ENCODE assay signal across 20 cellular contexts in genomic region chr4:1417522-1418390, GRCh38. TPM values are rescaled to one million over a fixed set of nuclear protein-coding genes. Genes with fewer than 3 reads are reported as not detected.
A peak's percentile ranks its signal among the peaks of the same experiment; 100 is the strongest.
DNase-seq lines count a peak whose midpoint lies in the region; ATAC-seq, FAIRE-seq and TF ChIP-seq lines count a peak whose summit lies in the region.
"Had no signal": no experiment of that assay in that cellular context is flagged by ENCODE, and none has a peak within 500 bp of the region (broad histone marks: within the 10 kb centered on the region; RNA-seq: fewer than 3 reads in every experiment).

No MANE protein-coding gene starts in this region.

- H3K27me3 Mint-ChIP-seq in activated CD8-positive, alpha-beta memory T cell treated with anti-CD3 and anti-CD28 coated beads, Interleukin-2, amount 10 ng/mL, durations not matched to agents 7 days and 5 days, result peaks cover 20% of the 10 kb centered on the region

- ATAC-seq in activated CD8-positive, alpha-beta memory T cell treated with anti-CD3 and anti-CD28 coated beads, Interleukin-2, amount 10 ng/mL, durations not matched to agents 7 days and 5 days, result no peak
- ATAC-seq in K562 (peak; percentile 45), GM21360 (IDR thresholded peaks at IDR 0.05; ENCODE audit: unreplicated experiment) (no peak), GM19351 (IDR thresholded peaks at IDR 0.05; ENCODE audit: unreplicated experiment) (no peak)
- ATAC-seq: CD8-positive, alpha-beta T cell had no signal

- H2BK15ac ChIP-seq in neuronal stem cell (ENCODE audit: low read length), result no peak overlapping the region

- H3K23ac ChIP-seq in neuronal stem cell (ENCODE audit: low read depth, low read length, poor library complexity), result no peak overlapping the region

- no peak overlapping the region for H4K91ac ChIP-seq in neuronal stem cell (ENCODE audit: low read depth, low read length, poor library complexity)

- intact Hi-C loops in K562 (cut with micrococcal nuclease), result no loop called here

- no peak for TF ChIP-seq RAD21 in K562 (CRISPR knock-in tag; conservative IDR thresholded peaks at IDR 0.05 in 1 of 2, IDR thresholded peaks at IDR 0.05 in 1 of 2)

- peak in 1 of 3 experiments; percentile 35; a peak in 2 of 6 replicates for TF ChIP-seq CTCF in K562 (IDR thresholded peaks at IDR 0.05 in 2 of 3, conservative IDR thresholded peaks at IDR 0.05 in 1 of 3; ENCODE audit: insufficient read depth in 2 of 3, low read depth in 1 of 3, low read length in 3 of 3)

- no peak overlapping the region for H3K27ac Mint-ChIP-seq in activated CD8-positive, alpha-beta memory T cell treated with anti-CD3 and anti-CD28 coated beads, Interleukin-2, amount 10 ng/mL, durations not matched to agents 7 days and 5 days
- H3K27ac Mint-ChIP-seq: CD8-positive, alpha-beta T cell; nephron had no signal

- no peak overlapping the region for H3K27ac ChIP-seq in K562 (ENCODE audit: extremely low read depth, low read depth, low read length)
- no peak overlapping the region for H3K27ac ChIP-seq in neuronal stem cell (replicated peaks; ENCODE audit: low read length)

- POLR2A ChIA-PET in K562 (lab: Yijun Ruan, JAX), result interaction anchor here (1.6 kb wide), 1 partner anchor 8 kb away, joined by 4 read pairs; no protein-coding TSS in a partner anchor

- WGBS in K562 (ENCODE audit: insufficient coverage, low coverage, missing lambda C conversion rate), result 40% methylated on average over 29 of the region's 33 CpGs
- WGBS in neuronal stem cell (ENCODE audit: extremely low coverage in 2 of 2, insufficient read length in 2 of 2, insufficient replicate concordance in 1 of 2), 2 donors, result no CpG with 5 or more reads among the region's 33 CpGs

- H4K8ac ChIP-seq in neuronal stem cell (ENCODE audit: low read depth, low read length), result no peak overlapping the region

- H2BK120ac ChIP-seq in neuronal stem cell (ENCODE audit: low read depth, low read length), result no peak overlapping the region

- no peaks in the 10 kb centered on the region for H3K4me1 Mint-ChIP-seq in activated CD8-positive, alpha-beta memory T cell treated with anti-CD3 and anti-CD28 coated beads, Interleukin-2, amount 10 ng/mL, durations not matched to agents 7 days and 5 days
- H3K4me1 Mint-ChIP-seq: nephron had no signal

- H3K4me3 ChIP-seq in H7 (ENCODE audit: insufficient read depth, low read depth, low read length) (no peak overlapping the region), K562 (no peak overlapping the region), neuronal stem cell (ENCODE audit: low read length in 2 of 2) (no peak overlapping the region)

- DNase-seq in activated CD8-positive, alpha-beta memory T cell treated with anti-CD3 and anti-CD28 coated beads, Interleukin-2, amount 10 ng/mL, durations not matched to agents 7 days and 5 days, result peak; percentile 34
- DNase-seq in activated CD8-positive, alpha-beta memory T cell treated with anti-CD3 and anti-CD28 coated beads, Interleukin-2, amount 50 U/mL, for 4 hours, result no peak
- DNase-seq in H7 (peak; percentile 47), K562 (ENCODE audit: extremely low read depth in 1 of 4, low spot score in 3 of 4) (no peak), neuronal stem cell (ENCODE audit: low spot score) (no peak), NOMO-1 treated with dmso at 0.1 percent for 144 hours (lab: John Stamatoyannopoulos, UW; ENCODE audit: unreplicated experiment) (no peak)
- DNase-seq: ACHN, activated gamma-delta T cell, EL, Kasumi-1, mammary epithelial cell, NCI-H446, retina had no signal

- H3K4me2 ChIP-seq in K562 (ENCODE audit: insufficient read depth, low read length), result no peak overlapping the region
- no peak overlapping the region for H3K4me2 ChIP-seq in neuronal stem cell (ENCODE audit: insufficient read depth, low read length, poor library complexity, severe bottlenecking)

- in situ Hi-C loops in K562 (cut with MboI), result no loop called here

- H3K9me3 ChIP-seq in K562 (replicated peaks; ENCODE audit: control insufficient read depth, insufficient read depth, low read depth, low read length) (no peaks in the 10 kb centered on the region), neuronal stem cell (replicated peaks in 1 of 2; ENCODE audit: control insufficient read depth in 2 of 2, insufficient read depth in 1 of 2, low read depth in 1 of 2, low read length in 2 of 2) (peaks cover 0 to 5% of the 10 kb centered on the region in 2 donors)

- H3K79me1 ChIP-seq in neuronal stem cell (ENCODE audit: low read depth, low read length), result no peaks in the 10 kb centered on the region

- FAIRE-seq in K562 (lab: Jason Lieb, UNC), result no peak
- FAIRE-seq: frontal cortex had no signal

- no peaks in the 10 kb centered on the region for H3K36me3 Mint-ChIP-seq in activated CD8-positive, alpha-beta memory T cell treated with anti-CD3 and anti-CD28 coated beads, Interleukin-2, amount 10 ng/mL, durations not matched to agents 7 days and 5 days
- H3K36me3 Mint-ChIP-seq: CD8-positive, alpha-beta T cell had no signal

- no peak overlapping the region for H3K4ac ChIP-seq in neuronal stem cell (ENCODE audit: low read length)

- H3K27me3 ChIP-seq in H7 (ENCODE audit: control insufficient read depth, insufficient read depth, low read length) (peaks cover 4% of the 10 kb centered on the region; the same call in 1 of the 2 replicates), K562 (ENCODE audit: control insufficient read depth in 2 of 2, insufficient read depth in 2 of 2, low read length in 2 of 2) (peaks cover 5 to 41% of the 10 kb centered on the region in 2 experiments; a peak in 4 of 5 replicates), neuronal stem cell (ENCODE audit: control insufficient read depth in 3 of 3, insufficient read depth in 3 of 3, low read depth in 1 of 3, low read length in 3 of 3) (peaks cover 12 to 46% (median 21%) of the 10 kb centered on the region in 3 experiments)

- peak overlapping the region; percentile 38 for H3K14ac ChIP-seq in neuronal stem cell (ENCODE audit: low read length)

- H4K20me1 ChIP-seq in K562 (replicated peaks; ENCODE audit: control insufficient read depth, insufficient read depth, low read length), result no peaks in the 10 kb centered on the region; the same call in 1 of the 2 replicates

- H2BK5ac ChIP-seq in neuronal stem cell (ENCODE audit: low read length), result no peak overlapping the region

- H3K4me3 Mint-ChIP-seq in activated CD8-positive, alpha-beta memory T cell treated with anti-CD3 and anti-CD28 coated beads, Interleukin-2, amount 10 ng/mL, durations not matched to agents 7 days and 5 days, result no peak overlapping the region
- H3K4me3 Mint-ChIP-seq: CD8-positive, alpha-beta T cell; nephron had no signal

- H3K18ac ChIP-seq in neuronal stem cell (ENCODE audit: low read length), result peak overlapping the region; percentile 38

- no peaks in the 10 kb centered on the region for H3K79me2 ChIP-seq in K562 (ENCODE audit: control insufficient read depth, insufficient read depth, low read length)

- H2AFZ ChIP-seq in K562 (ENCODE audit: low read depth, low read length) (no peak overlapping the region), neuronal stem cell (ENCODE audit: low read length) (no peak overlapping the region)

- no peak for TF ChIP-seq EP300 in K562 (IDR thresholded peaks at IDR 0.05; ENCODE audit: low read length)

- no peak for TF ChIP-seq POLR2A in K562 (conservative IDR thresholded peaks at IDR 0.05)

- H3K9ac ChIP-seq in K562 (ENCODE audit: insufficient read depth in 1 of 2, low read depth in 2 of 2, low read length in 2 of 2), result no peak overlapping the region
- no peak overlapping the region for H3K9ac ChIP-seq in neuronal stem cell (ENCODE audit: low read depth, low read length, poor library complexity)

- no peak overlapping the region for H2BK12ac ChIP-seq in neuronal stem cell (ENCODE audit: low read length)

- no peak overlapping the region for H2AK5ac ChIP-seq in neuronal stem cell (ENCODE audit: low read depth, low read length)

- no peaks in the 10 kb centered on the region for H3K9me3 Mint-ChIP-seq in activated CD8-positive, alpha-beta memory T cell treated with anti-CD3 and anti-CD28 coated beads, Interleukin-2, amount 10 ng/mL, durations not matched to agents 7 days and 5 days (ENCODE audit: low read depth)
- H3K9me3 Mint-ChIP-seq: CD8-positive, alpha-beta T cell had no signal

- H3K4me1 ChIP-seq in K562 (replicated peaks in 1 of 2; ENCODE audit: control insufficient read depth in 2 of 2, insufficient read depth in 2 of 2, low read length in 2 of 2) (peaks cover 6 to 35% of the 10 kb centered on the region in 2 experiments; a peak in 4 of 5 replicates), neuronal stem cell (ENCODE audit: control insufficient read depth in 2 of 2, insufficient read depth in 1 of 2, low read depth in 1 of 2, low read length in 2 of 2) (no peaks in the 10 kb centered on the region)

- H3K9me1 ChIP-seq in K562 (ENCODE audit: control insufficient read depth, insufficient read depth, low read length), result peaks cover under 1% of the 10 kb centered on the region

- no TSS peak for BruUV-seq in K562 (replicated peaks; lab: Mats Ljungman, UMichigan)

- H3K36me3 ChIP-seq in H7 (replicated peaks; ENCODE audit: control insufficient read depth, insufficient read depth, low read length) (no peaks in the 10 kb centered on the region), K562 (ENCODE audit: control insufficient read depth, insufficient read depth, low read length) (no peaks in the 10 kb centered on the region), neuronal stem cell (replicated peaks in 1 of 2; ENCODE audit: control insufficient read depth in 2 of 2, insufficient read depth in 2 of 2, low read length in 2 of 2) (no peaks in the 10 kb centered on the region)

- CTCF ChIA-PET in activated CD8-positive, alpha-beta memory T cell treated with anti-CD3 and anti-CD28 coated beads, Interleukin-2, amount 10 ng/mL, durations not matched to agents 7 days and 5 days (lab: Charles Lee), result no interaction called here
- CTCF ChIA-PET in K562 (lab: Yijun Ruan, JAX; ENCODE audit: low intra/inter-chr PET ratio), result no interaction called here

RNA-seq across cellular contexts. Expression of gene NKX1-1, which starts 11.5 kb away (rescaled TPM):
- total RNA-seq in activated CD8-positive, alpha-beta memory T cell treated with anti-CD3 and anti-CD28 coated beads, Interleukin-2, amount 10 ng/mL, durations not matched to agents 7 days and 5 days, result not detected
- not detected in 2 replicates for total RNA-seq in H7 (2014; rRNA removed; shearing (Covaris generic))
- not detected in 2 replicates for total RNA-seq in K562 (2011; cell fraction: chromatin; rRNA removed; ENCODE audit: low replicate concordance)
- not detected in 2 replicates for total RNA-seq in K562 (2011; cell fraction: nucleolus; rRNA removed)
- not detected in 2 replicates for total RNA-seq in K562 (2011; cell fraction: nucleoplasm; rRNA removed)
- not detected in 2 replicates for total RNA-seq in K562 (2014; rRNA removed)
- total RNA-seq in K562 (2014; rRNA removed; fragmentation: Illumina TruSeq; extraction: Trizol), result not detected in 2 replicates
- not detected in 2 replicates for total RNA-seq in K562 (2015; rRNA removed; fragmentation: Illumina TruSeq; extraction: Trizol)
- total RNA-seq in K562 (2021), result not detected in 2 replicates
- not detected in 2 replicates for polyA plus RNA-seq in K562 (2011; rRNA removed)
- 0.12 TPM in 1 of 2 replicates, not detected in the other for polyA plus RNA-seq in K562 (2011; cell fraction: cytosol; rRNA removed)
- polyA plus RNA-seq in K562 (2011; cell fraction: nucleus; rRNA removed), result 0.20 TPM in 1 of 2 replicates, not detected in the other
- not detected in 2 replicates for polyA plus RNA-seq in K562 (2012)
- polyA plus RNA-seq in K562 (2014; fragmentation: Illumina TruSeq; extraction: Trizol), result not detected in 2 replicates
- not detected for polyA plus RNA-seq in K562 (2014; fragmentation: Nextera tagmentation; extraction: Ambion mirVana)
- not detected in 2 replicates for polyA plus RNA-seq in K562 (2014; rRNA removed)
- not detected in 2 replicates for polyA minus RNA-seq in K562 (2011; rRNA and poly(A)+ RNA removed)
- not detected in 2 replicates for polyA minus RNA-seq in K562 (2011; cell fraction: cytosol; rRNA and poly(A)+ RNA removed)
- 0.27 TPM in 1 of 2 replicates, not detected in the other for polyA minus RNA-seq in K562 (2011; cell fraction: nucleus; rRNA and poly(A)+ RNA removed)
- polyA plus RNA-seq in neuronal stem cell (2013, experiment 1 of 2), result not detected
- polyA plus RNA-seq in neuronal stem cell (2013, experiment 2 of 2), result not detected
- total RNA-seq: aorta; CD8-positive, alpha-beta T cell; cerebellum; frontal cortex; mammary epithelial cell had no signal
- polyA plus RNA-seq: aorta, mammary epithelial cell had no signal

Comparison
In these comparisons a context has a peak if more than half of its experiments do, and no peak if none do; other contexts are left out.
1. DNase-seq: peak in activated CD8-positive, alpha-beta memory T cell treated with anti-CD3 and anti-CD28 coated beads, Interleukin-2, amount 10 ng/mL, durations not matched to agents 7 days and 5 days (single experiment) and H7 (single experiment); none in activated CD8-positive, alpha-beta memory T cell treated with anti-CD3 and anti-CD28 coated beads, Interleukin-2, amount 50 U/mL, for 4 hours (single experiment), K562 (0 of 4), neuronal stem cell (single experiment) and NOMO-1 treated with dmso at 0.1 percent for 144 hours (single experiment).